Comparison of ENCODE assay signal across 8 cellular contexts in genomic region chr14:57112072-57112807, GRCh38.
DNase-seq lines count a peak whose midpoint lies in the region; ATAC-seq, FAIRE-seq and TF ChIP-seq lines count a peak whose summit lies in the region.
"Not testable (repeated sequence)": the region's sequence is repeated elsewhere in the genome, so short reads cannot be mapped to it uniquely, and the experiment has no call there.

No MANE protein-coding gene starts in this region.

- H3K27me3 Mint-ChIP-seq in GM23338 (ENCODE audit: insufficient read depth, low read depth, poor library complexity); glutamatergic neuron (ENCODE audit: unreplicated experiment): not testable (repeated sequence)

- peak overlapping the region; percentile 77 for H3K9ac ChIP-seq in HUES64 (ENCODE audit: low read depth, low read length)
- H3K9ac ChIP-seq in SK-N-SH; colonic mucosa (ENCODE audit: low read depth in 2 of 2, low read length in 2 of 2); HepG2 (ENCODE audit: insufficient read depth, low read depth, low read length): not testable (repeated sequence)

- H3K27me3 ChIP-seq in A673 (replicated peaks; ENCODE audit: insufficient read depth, low read depth, low read length, poor library complexity); GM23338 (ENCODE audit: insufficient read depth); HUES64 (ENCODE audit: insufficient read depth, low read length); SK-N-SH (ENCODE audit: insufficient read depth); colonic mucosa; HepG2 (ENCODE audit: control insufficient read depth in 1 of 2, insufficient read depth in 2 of 2, low read length in 2 of 2); neuron (ENCODE audit: insufficient read depth, low read length): not testable (repeated sequence)

- TF ChIP-seq CTCF in A673 (conservative IDR thresholded peaks at IDR 0.05; ENCODE audit: low read depth, low read length); GM23338 (conservative IDR thresholded peaks at IDR 0.05; ENCODE audit: low read depth in 2 of 2); SK-N-SH (IDR thresholded peaks at IDR 0.05); colonic mucosa (IDR thresholded peaks at IDR 0.05); glutamatergic neuron (IDR thresholded peaks at IDR 0.05; ENCODE audit: partially characterized antibody, unreplicated experiment); HepG2 (CRISPR knock-in tag; IDR thresholded peaks at IDR 0.05): not testable (repeated sequence)

- H4K20me1 ChIP-seq in GM23338 (replicated peaks; ENCODE audit: insufficient read depth); SK-N-SH (ENCODE audit: insufficient read depth); HepG2 (ENCODE audit: insufficient read depth, low read length): not testable (repeated sequence)

- H3K4me2 ChIP-seq in GM23338 (peak overlapping the region; percentile 76), SK-N-SH (peak overlapping the region; percentile 60; the same call in 1 of the 2 replicates), HepG2 (ENCODE audit: low read depth, low read length) (peak overlapping the region; percentile 42; the same call in 1 of the 2 replicates)

- not testable (repeated sequence) for H3K79me2 ChIP-seq in GM23338 (replicated peaks; ENCODE audit: insufficient read depth); SK-N-SH (ENCODE audit: insufficient read depth); HepG2 (ENCODE audit: insufficient read depth, low read length)

- H3K4me1 Mint-ChIP-seq in GM23338; glutamatergic neuron (ENCODE audit: low read depth, unreplicated experiment): not testable (repeated sequence)

- intact Hi-C loops in A673 (cut with micrococcal nuclease; ENCODE audit: unreplicated experiment); colonic mucosa (cut with DNase I); HepG2 (cut with micrococcal nuclease; ENCODE audit: unreplicated experiment): not testable (repeated sequence)

- peak overlapping the region; percentile 73; the same call in 2 of the 3 replicates for H3K4me3 Mint-ChIP-seq in GM23338
- H3K4me3 Mint-ChIP-seq in glutamatergic neuron (ENCODE audit: unreplicated experiment) = peak overlapping the region; percentile 83

- H3K27ac ChIP-seq in A673 (ENCODE audit: low read depth, low read length, poor library complexity, severe bottlenecking) = peak overlapping the region; percentile 41
- peak overlapping the region; percentile 76 for H3K27ac ChIP-seq in GM23338 (ENCODE audit: low read depth)
- not testable (repeated sequence) for H3K27ac ChIP-seq in HUES64 (ENCODE audit: low read depth, low read length); SK-N-SH (ENCODE audit: low read depth in 2 of 2, low read length in 1 of 2); colonic mucosa; HepG2 (ENCODE audit: extremely low read length, insufficient read depth, low read length)

- peak overlapping the region; percentile 41 for H3K4me3 ChIP-seq in A673 (ENCODE audit: low read depth, low read length, poor library complexity, severe bottlenecking)
- H3K4me3 ChIP-seq in GM23338 = peak overlapping the region; percentile 52
- peak overlapping the region; percentile 48 for H3K4me3 ChIP-seq in HUES64 (ENCODE audit: low read length)
- H3K4me3 ChIP-seq in SK-N-SH (ENCODE audit: low read depth in 2 of 2, low read length in 1 of 2) = peak overlapping the region; percentile 36 to 57
- H3K4me3 ChIP-seq in colonic mucosa = not testable (repeated sequence)
- H3K4me3 ChIP-seq in HepG2 (replicated peaks in 1 of 3; ENCODE audit: insufficient read depth in 1 of 3, low read depth in 2 of 3, low read length in 3 of 3) = peak overlapping the region in 1 of 3 experiments; percentile 31; a peak in 2 of 6 replicates
- H3K4me3 ChIP-seq in neuron (ENCODE audit: low read length) = peak overlapping the region; percentile 30

- TF ChIP-seq EP300 in SK-N-SH (IDR thresholded peaks at IDR 0.05; ENCODE audit: borderline replicate concordance in 1 of 2, low read depth in 1 of 2, low read length in 1 of 2); HepG2 (IDR thresholded peaks at IDR 0.05; ENCODE audit: low read depth in 2 of 2, low read length in 2 of 2); HepG2 (CRISPR knock-in tag; IDR thresholded peaks at IDR 0.05; ENCODE audit: borderline replicate concordance): not testable (repeated sequence)

- not testable (repeated sequence) for H3K36me3 ChIP-seq in A673 (ENCODE audit: insufficient read depth, low read length, poor library complexity, severe bottlenecking); GM23338 (ENCODE audit: insufficient read depth); HUES64 (ENCODE audit: insufficient read depth, low read length); SK-N-SH (replicated peaks in 1 of 2; ENCODE audit: control insufficient read depth in 1 of 2, insufficient read depth in 2 of 2, low read length in 1 of 2); colonic mucosa; HepG2 (replicated peaks in 1 of 2; ENCODE audit: control insufficient read depth in 1 of 2, insufficient read depth in 2 of 2, low read length in 2 of 2); neuron (ENCODE audit: insufficient read depth, low read length)

- TSS peak; percentile 62 for BruUV-seq in A673 (replicated peaks; lab: Mats Ljungman, UMichigan)
- BruUV-seq in HepG2 (replicated peaks; lab: Mats Ljungman, UMichigan) = not testable (repeated sequence)

- not testable (repeated sequence) for H3K9me2 ChIP-seq in GM23338 (ENCODE audit: insufficient read depth); SK-N-SH

- H3F3A ChIP-seq in GM23338 (replicated peaks; ENCODE audit: low read depth); SK-N-SH (replicated peaks; ENCODE audit: insufficient read depth): not testable (repeated sequence)

- not testable (repeated sequence) for ATAC-seq in GM23338, HepG2

- H3K9me3 ChIP-seq in A673 (ENCODE audit: low read depth, low read length, poor library complexity, severe bottlenecking); HUES64 (ENCODE audit: insufficient read depth, low read depth, low read length); SK-N-SH; colonic mucosa; HepG2 (ENCODE audit: low read length); neuron (ENCODE audit: low read length): not testable (repeated sequence)

- TF ChIP-seq POLR2A in HepG2 (IDR thresholded peaks at IDR 0.05; ENCODE audit: insufficient read depth in 1 of 2, low read depth in 2 of 2, low read length in 2 of 2) = not testable (repeated sequence)

- 18% methylated on average over 31 of the region's 32 CpGs for WGBS in HUES64
- 25% methylated on average over 8 of the region's 32 CpGs for WGBS in SK-N-SH (ENCODE audit: low lambda C conversion rate)
- WGBS in HepG2 (ENCODE audit: low lambda C conversion rate) = 86% methylated on average over 5 of the region's 32 CpGs

- not testable (repeated sequence) for TF ChIP-seq RAD21 in SK-N-SH (IDR thresholded peaks at IDR 0.05; ENCODE audit: low read length); HepG2 (CRISPR knock-in tag; IDR thresholded peaks at IDR 0.05)

- H3K4me1 ChIP-seq in A673 (ENCODE audit: insufficient read depth, low read length, poor library complexity, severe bottlenecking); GM23338 (ENCODE audit: insufficient read depth); HUES64 (ENCODE audit: insufficient read depth, low read length); SK-N-SH (ENCODE audit: control insufficient read depth in 1 of 2, insufficient read depth in 2 of 2, low read depth in 1 of 2, low read length in 1 of 2); colonic mucosa; HepG2 (ENCODE audit: insufficient read depth, low read length); neuron (ENCODE audit: insufficient read depth, low read length): not testable (repeated sequence)

- peaks cover 37% of the 10 kb centered on the region; the same call in 2 of the 3 replicates for H3K9me3 Mint-ChIP-seq in GM23338
- H3K9me3 Mint-ChIP-seq in glutamatergic neuron (ENCODE audit: unreplicated experiment) = not testable (repeated sequence)

- not testable (repeated sequence) for DNase-seq in A673 (ENCODE audit: low spot score); SK-N-SH; HepG2 (ENCODE audit: low spot score)
- DNase-seq in GM23338 (ENCODE audit: low spot score) (peak; percentile 10), colonic mucosa (peak; percentile 21), glutamatergic neuron (peak; percentile 42)

- H3K27ac Mint-ChIP-seq in GM23338 (peak overlapping the region; percentile 88; the same call in 1 of the 2 replicates), glutamatergic neuron (ENCODE audit: unreplicated experiment) (peak overlapping the region; percentile 90)

- FAIRE-seq in HepG2 (lab: Jason Lieb, UNC) = not testable (repeated sequence)

- CTCF ChIA-PET in A673 (lab: Charles Lee); SK-N-SH (lab: Yijun Ruan, JAX); HepG2 (lab: Yijun Ruan, JAX; ENCODE audit: low intra/inter-chr PET ratio, low total read pairs): not testable (repeated sequence)

- POLR2A ChIA-PET in A673 (lab: Charles Lee; ENCODE audit: low non-redundant PET); SK-N-SH (lab: Yijun Ruan, JAX); HepG2 (lab: Yijun Ruan, JAX): not testable (repeated sequence)

- H3K36me3 Mint-ChIP-seq in GM23338 (ENCODE audit: low read depth) = peaks cover 16% of the 10 kb centered on the region
- not testable (repeated sequence) for H3K36me3 Mint-ChIP-seq in glutamatergic neuron (ENCODE audit: unreplicated experiment)

- in situ Hi-C loops in HepG2 (cut with HindIII; ENCODE audit: extremely low pct_ligation_motif_present, low pct_unique_long_range_greater_than_20kb) = not testable (repeated sequence)

- H2AFZ ChIP-seq in GM23338 (peak overlapping the region; percentile 1; the same call in 1 of the 2 replicates), SK-N-SH (ENCODE audit: low read depth) (peak overlapping the region; percentile 81)
- H2AFZ ChIP-seq in HepG2 (ENCODE audit: low read length); neuron (ENCODE audit: low read depth, low read length): not testable (repeated sequence)
